Comparison of ENCODE assay signal across 8 cellular contexts in the genomic region with DNA sequence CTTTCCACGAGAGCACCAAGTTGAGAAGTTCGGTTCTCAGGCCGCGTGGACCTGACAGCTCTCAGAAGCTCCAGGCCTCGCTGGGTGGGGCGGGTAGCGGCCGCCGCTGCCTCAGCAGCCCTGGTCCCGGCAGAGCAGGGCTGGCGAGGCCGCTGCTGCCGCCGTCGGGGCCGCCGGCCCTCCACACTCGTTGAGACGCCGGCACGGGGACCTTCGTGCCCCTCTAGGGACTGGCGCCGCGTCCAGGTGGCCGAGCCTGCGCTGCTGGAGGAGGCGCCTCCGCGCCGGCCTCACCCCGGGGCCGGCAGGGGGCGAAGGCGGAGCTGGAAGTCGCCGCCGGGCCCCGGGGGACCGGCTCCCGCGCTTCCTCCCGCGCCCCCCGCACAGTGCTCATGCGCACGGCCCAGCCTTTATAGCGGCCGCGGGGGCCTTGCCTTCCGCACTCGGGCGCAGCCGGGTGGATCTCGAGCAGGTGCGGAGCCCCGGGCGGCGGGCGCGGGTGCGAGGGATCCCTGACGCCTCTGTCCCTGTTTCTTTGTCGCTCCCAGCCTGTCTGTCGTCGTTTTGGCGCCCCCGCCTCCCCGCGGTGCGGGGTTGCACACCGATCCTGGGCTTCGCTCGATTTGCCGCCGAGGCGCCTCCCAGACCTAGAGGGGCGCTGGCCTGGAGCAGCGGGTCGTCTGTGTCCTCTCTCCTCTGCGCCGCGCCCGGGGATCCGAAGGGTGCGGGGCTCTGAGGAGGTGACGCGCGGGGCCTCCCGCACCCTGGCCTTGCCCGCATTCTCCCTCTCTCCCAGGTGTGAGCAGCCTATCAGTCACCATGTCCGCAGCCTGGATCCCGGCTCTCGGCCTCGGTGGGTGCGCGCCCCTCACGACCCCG. TPM values are rescaled to one million over a fixed set of nuclear protein-coding genes. Genes with fewer than 3 reads are reported as not detected.
DNase-seq lines count a peak whose midpoint lies in the region; ATAC-seq and TF ChIP-seq lines count a peak whose summit lies in the region.

A gene (plus strand): TSS at position 440 of the 879 bp plus-strand sequence. CDS start 380 bp downstream, at position 820.

- TF ChIP-seq CTCF in cardiac muscle cell (IDR thresholded peaks at IDR 0.05; ENCODE audit: low read depth, low read length), result peak; percentile 23

- no peaks in the 10 kb centered on the region for H3K9me3 ChIP-seq in CD4-positive, alpha-beta memory T cell (ENCODE audit: control insufficient read depth in 1 of 2, low read length in 2 of 2)
- H3K9me3 ChIP-seq in cardiac muscle cell (ENCODE audit: low read depth), result no peaks in the 10 kb centered on the region

- peak within 1 kb of the TSS; percentile 59 to 86 (median 72) for H3K4me3 Mint-ChIP-seq in CD4-positive, alpha-beta memory T cell
- peak within 1 kb of the TSS; percentile 88 to 92 for H3K4me3 Mint-ChIP-seq in activated T-cell treated with anti-CD3 and anti-CD28 coated beads, Interleukin-2, amount 50 U/mL, for 72 hours

- H3K4me1 Mint-ChIP-seq in CD4-positive, alpha-beta memory T cell, result peaks cover 2 to 17% (median 10%) of the 10 kb centered on the region in 4 donors
- peaks cover 16% of the 10 kb centered on the region for H3K4me1 Mint-ChIP-seq in activated T-cell treated with anti-CD3 and anti-CD28 coated beads, Interleukin-2, amount 50 U/mL, for 72 hours (ENCODE audit: low read depth)

- CTCF ChIA-PET in CD4-positive, alpha-beta memory T cell (lab: Charles Lee; ENCODE audit: partially characterized antibody), result interaction anchor here (0.7 kb wide), 1 partner anchor 208 kb away, joined by 3 read pairs; no protein-coding TSS in a partner anchor

- peak in 4 of 5 donors; percentile 5 to 20 (median 18) for DNase-seq in CD4-positive, alpha-beta memory T cell
- DNase-seq in NCI-H446 (lab: John Stamatoyannopoulos, UW) (peak; percentile 69 to 84), cardiac muscle cell (ENCODE audit: low read depth in 1 of 2, low spot score in 1 of 2) (peak in 1 of 2 donors; percentile 75), putamen (ENCODE audit: low spot score) (peak; percentile 29), HT-29 (ENCODE audit: low spot score) (no peak)
- peak; percentile 59 to 63 for DNase-seq in activated T-cell treated with anti-CD3 and anti-CD28 coated beads, Interleukin-2, amount 50 U/mL, for 72 hours

- no peaks in the 10 kb centered on the region for H3K9me3 Mint-ChIP-seq in CD4-positive, alpha-beta memory T cell
- H3K9me3 Mint-ChIP-seq in activated T-cell treated with anti-CD3 and anti-CD28 coated beads, Interleukin-2, amount 50 U/mL, for 72 hours, result no peaks in the 10 kb centered on the region

- POLR2A ChIA-PET in CD4-positive, alpha-beta memory T cell (lab: Charles Lee; ENCODE audit: partially characterized antibody), result interaction anchor here (1.3 kb wide), 1 partner anchor 334 kb away, joined by 4 read pairs; a partner anchor contains a TSS

- H3K27ac ChIP-seq in CD4-positive, alpha-beta memory T cell (ENCODE audit: low read depth, low read length), result no peak within 1 kb of the TSS
- no peak within 1 kb of the TSS for H3K27ac ChIP-seq in cardiac muscle cell

- peak within 1 kb of the TSS in 1 of 7 donors; percentile 29 for H3K27ac Mint-ChIP-seq in CD4-positive, alpha-beta memory T cell
- no peak within 1 kb of the TSS for H3K27ac Mint-ChIP-seq in activated T-cell treated with anti-CD3 and anti-CD28 coated beads, Interleukin-2, amount 50 U/mL, for 72 hours

- peaks cover 29 to 45% of the 10 kb centered on the region in 2 donors for H3K27me3 Mint-ChIP-seq in CD4-positive, alpha-beta memory T cell
- H3K27me3 Mint-ChIP-seq in activated T-cell treated with anti-CD3 and anti-CD28 coated beads, Interleukin-2, amount 50 U/mL, for 72 hours (ENCODE audit: low read depth), result peaks cover 67% of the 10 kb centered on the region

- H3K4me1 ChIP-seq in CD4-positive, alpha-beta memory T cell (ENCODE audit: insufficient read depth, low read length), result peaks cover 15% of the 10 kb centered on the region
- H3K4me1 ChIP-seq in cardiac muscle cell (ENCODE audit: low read depth), result no peaks in the 10 kb centered on the region

- peak within 1 kb of the TSS in 1 of 2 donors; percentile 43 for H3K4me3 ChIP-seq in CD4-positive, alpha-beta memory T cell (ENCODE audit: low read length in 2 of 2)
- H3K4me3 ChIP-seq in cardiac muscle cell, result peak within 1 kb of the TSS; percentile 54

- no peaks in the 10 kb centered on the region for H3K36me3 ChIP-seq in CD4-positive, alpha-beta memory T cell (ENCODE audit: insufficient read depth, low read length)
- no peaks in the 10 kb centered on the region for H3K36me3 ChIP-seq in cardiac muscle cell

- intact Hi-C loops in CD4-positive, alpha-beta memory T cell (cut with micrococcal nuclease), result no loop called here

- no peaks in the 10 kb centered on the region for H3K36me3 Mint-ChIP-seq in CD4-positive, alpha-beta memory T cell
- H3K36me3 Mint-ChIP-seq in activated T-cell treated with anti-CD3 and anti-CD28 coated beads, Interleukin-2, amount 50 U/mL, for 72 hours (ENCODE audit: insufficient read depth in 2 of 2), result peaks cover 0 to 2% of the 10 kb centered on the region in 2 donors

- H3K27me3 ChIP-seq in CD4-positive, alpha-beta memory T cell (ENCODE audit: insufficient read depth, low read length), result peaks cover 3% of the 10 kb centered on the region
- peaks cover 56% of the 10 kb centered on the region for H3K27me3 ChIP-seq in cardiac muscle cell

- ATAC-seq in GM19023 (IDR thresholded peaks at IDR 0.05; ENCODE audit: unreplicated experiment), result peak; percentile 74
- peak; percentile 69 for ATAC-seq in HG03095 (IDR thresholded peaks at IDR 0.05; ENCODE audit: unreplicated experiment)
- ATAC-seq in activated T-cell treated with anti-CD3 and anti-CD28 coated beads, Interleukin-2, amount 50 U/mL, for 72 hours (replicated peaks in 1 of 2), result peak; percentile 81 to 83

RNA-seq across cellular contexts. Expression of the gene that starts here (rescaled TPM):
- not detected for total RNA-seq in CD4-positive, alpha-beta memory T cell
- polyA plus RNA-seq in CD4-positive, alpha-beta memory T cell, result 1 to 10 TPM in 1 of 2 donors, under 1 TPM in 1; 0.27 to 1.8 TPM
- 1 to 10 TPM; 1.6 to 2.3 TPM for total RNA-seq in activated T-cell treated with anti-CD3 and anti-CD28 coated beads, Interleukin-2, amount 50 U/mL, for 72 hours
- 1.1 and 3.2 TPM in 2 replicates for total RNA-seq in cardiac muscle cell
- polyA plus RNA-seq in cardiac muscle cell, result 1.5 and 2.7 TPM in 2 replicates
- 0.81 and 2.0 TPM in 2 replicates for total RNA-seq in HT-29 (2014; rRNA removed; shearing (Covaris generic))
